ENCODE assay signal across 9 cellular contexts in genomic region chr11:114058026-114058706, GRCh38. TPM values are rescaled to one million over a fixed set of nuclear protein-coding genes. Genes with fewer than 3 reads are reported as not detected.
DNase-seq lines count a peak whose midpoint lies in the region; ATAC-seq and TF ChIP-seq lines count a peak whose summit lies in the region.
"Had no signal": no experiment of that assay in that cellular context is flagged by ENCODE, and none has a peak within 500 bp of the region (broad histone marks: within the 10 kb centered on the region; RNA-seq: fewer than 3 reads in every experiment).

No MANE protein-coding gene starts in this region.

- TF ChIP-seq EP300 in gastroesophageal sphincter (IDR thresholded peaks at IDR 0.05) = no peak
- TF ChIP-seq EP300 in neural cell (conservative IDR thresholded peaks at IDR 0.05; ENCODE audit: poor library complexity, severe bottlenecking) = no peak

- peak overlapping the region; percentile 55 to 100 for H3K4me3 ChIP-seq in gastroesophageal sphincter
- peak overlapping the region; percentile 94 for H3K4me3 ChIP-seq in neural cell (ENCODE audit: low read length)

- TF ChIP-seq POLR2A in gastroesophageal sphincter (IDR thresholded peaks at IDR 0.05) = no peak
- no peak for TF ChIP-seq POLR2A in GM18505 (IDR thresholded peaks at IDR 0.05; ENCODE audit: borderline replicate concordance, extremely low read depth, insufficient read depth, insufficient read length)

- ATAC-seq in T-helper 17 cell (no peak), gastroesophageal sphincter (no peak), HG03139 (IDR thresholded peaks at IDR 0.05; ENCODE audit: unreplicated experiment) (no peak), GM18505 (IDR thresholded peaks at IDR 0.05; ENCODE audit: unreplicated experiment) (no peak)
- no peak for ATAC-seq in activated CD4-positive, CD25-positive, alpha-beta regulatory T cell treated with anti-CD3 and anti-CD28 coated beads, Interleukin-2, amount 50 U/mL, for 24 hours

- peak overlapping the region; percentile 85; the same call in 1 of the 2 replicates for H3K27ac ChIP-seq in 22Rv1
- peak overlapping the region; percentile 84 to 100 (median 100) for H3K27ac ChIP-seq in gastroesophageal sphincter
- H3K27ac ChIP-seq in neural cell (ENCODE audit: low read length) = no peak overlapping the region

- H3F3A ChIP-seq in neural cell (ENCODE audit: insufficient read depth, low read length, poor library complexity, severe bottlenecking) = no peaks in the 10 kb centered on the region

- 88 to 93% methylated on average over 1 to 7 of the region's 25 CpGs for WGBS in gastroesophageal sphincter (ENCODE audit: low coverage in 1 of 2), 2 donors

- H3K27me3 Mint-ChIP-seq in T-helper 17 cell = peaks cover 26% of the 10 kb centered on the region

- H3K4me1 Mint-ChIP-seq in T-helper 17 cell = peaks cover 17% of the 10 kb centered on the region

- H3K4me3 Mint-ChIP-seq in T-helper 17 cell = peak overlapping the region; percentile 95

- no peak overlapping the region for H3K4me2 ChIP-seq in neural cell (ENCODE audit: low read length)

- TF ChIP-seq RAD21 in neural cell (conservative IDR thresholded peaks at IDR 0.05) = no peak

- TF ChIP-seq CTCF in 22Rv1 (IDR thresholded peaks at IDR 0.05) (no peak), gastroesophageal sphincter (IDR thresholded peaks at IDR 0.05) (no peak), neural cell (IDR thresholded peaks at IDR 0.05; ENCODE audit: poor library complexity, severe bottlenecking) (no peak)

- H3K9me2 ChIP-seq in neural cell (ENCODE audit: insufficient read depth, low read length) = no peaks in the 10 kb centered on the region

- DNase-seq in T-helper 17 cell = no peak
- DNase-seq in germinal center (ENCODE audit: low spot score) = no peak
- DNase-seq: stimulated activated CD4-positive, alpha-beta T cell treated with anti-CD3 and anti-CD28 coated beads, Interleukin-4, amount 100 ng/mL, for 1 hour had no signal

- H3K9ac ChIP-seq in neural cell (ENCODE audit: low read length) = no peak overlapping the region

- H3K27me3 ChIP-seq in gastroesophageal sphincter = no peaks in the 10 kb centered on the region
- H3K27me3 ChIP-seq in neural cell (ENCODE audit: insufficient read depth, low read depth, low read length) = peaks cover 21% of the 10 kb centered on the region

- H3K79me2 ChIP-seq in neural cell (replicated peaks; ENCODE audit: insufficient read depth, low read length) = peaks cover 20% of the 10 kb centered on the region

- no peaks in the 10 kb centered on the region for H3K36me3 Mint-ChIP-seq in T-helper 17 cell (ENCODE audit: low read depth)

- H3K36me3 ChIP-seq in gastroesophageal sphincter (peaks cover 0 to 9% of the 10 kb centered on the region in 2 donors), neural cell (ENCODE audit: insufficient read depth, low read length) (no peaks in the 10 kb centered on the region)

- no peak overlapping the region for H3K27ac Mint-ChIP-seq in T-helper 17 cell

- no peak overlapping the region for H2AFZ ChIP-seq in neural cell (ENCODE audit: low read depth, low read length)

- H3K4me1 ChIP-seq in gastroesophageal sphincter = peaks cover 0 to 29% (median 7%) of the 10 kb centered on the region in 3 donors

- no peaks in the 10 kb centered on the region for H4K20me1 ChIP-seq in neural cell (ENCODE audit: insufficient read depth)

- H3K9me3 ChIP-seq in T-helper 17 cell (ENCODE audit: control insufficient read depth, low read length, poor library complexity, severe bottlenecking) = no peaks in the 10 kb centered on the region
- no peaks in the 10 kb centered on the region for H3K9me3 ChIP-seq in gastroesophageal sphincter
- H3K9me3 ChIP-seq in neural cell (ENCODE audit: low read length) = no peaks in the 10 kb centered on the region

TF ChIP-seq in neural cell, 6 proteins besides CTCF, POLR2A, EP300 and RAD21:
- TF ChIP-seq SMC3 (conservative IDR thresholded peaks at IDR 0.05; ENCODE audit: poor library complexity) = no peak
- TF ChIP-seq, protein P1, sequence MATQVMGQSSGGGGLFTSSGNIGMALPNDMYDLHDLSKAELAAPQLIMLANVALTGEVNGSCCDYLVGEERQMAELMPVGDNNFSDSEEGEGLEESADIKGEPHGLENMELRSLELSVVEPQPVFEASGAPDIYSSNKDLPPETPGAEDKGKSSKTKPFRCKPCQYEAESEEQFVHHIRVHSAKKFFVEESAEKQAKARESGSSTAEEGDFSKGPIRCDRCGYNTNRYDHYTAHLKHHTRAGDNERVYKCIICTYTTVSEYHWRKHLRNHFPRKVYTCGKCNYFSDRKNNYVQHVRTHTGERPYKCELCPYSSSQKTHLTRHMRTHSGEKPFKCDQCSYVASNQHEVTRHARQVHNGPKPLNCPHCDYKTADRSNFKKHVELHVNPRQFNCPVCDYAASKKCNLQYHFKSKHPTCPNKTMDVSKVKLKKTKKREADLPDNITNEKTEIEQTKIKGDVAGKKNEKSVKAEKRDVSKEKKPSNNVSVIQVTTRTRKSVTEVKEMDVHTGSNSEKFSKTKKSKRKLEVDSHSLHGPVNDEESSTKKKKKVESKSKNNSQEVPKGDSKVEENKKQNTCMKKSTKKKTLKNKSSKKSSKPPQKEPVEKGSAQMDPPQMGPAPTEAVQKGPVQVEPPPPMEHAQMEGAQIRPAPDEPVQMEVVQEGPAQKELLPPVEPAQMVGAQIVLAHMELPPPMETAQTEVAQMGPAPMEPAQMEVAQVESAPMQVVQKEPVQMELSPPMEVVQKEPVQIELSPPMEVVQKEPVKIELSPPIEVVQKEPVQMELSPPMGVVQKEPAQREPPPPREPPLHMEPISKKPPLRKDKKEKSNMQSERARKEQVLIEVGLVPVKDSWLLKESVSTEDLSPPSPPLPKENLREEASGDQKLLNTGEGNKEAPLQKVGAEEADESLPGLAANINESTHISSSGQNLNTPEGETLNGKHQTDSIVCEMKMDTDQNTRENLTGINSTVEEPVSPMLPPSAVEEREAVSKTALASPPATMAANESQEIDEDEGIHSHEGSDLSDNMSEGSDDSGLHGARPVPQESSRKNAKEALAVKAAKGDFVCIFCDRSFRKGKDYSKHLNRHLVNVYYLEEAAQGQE (IDR thresholded peaks at IDR 0.05; ENCODE audit: borderline replicate concordance) = no peak
- no peak for TF ChIP-seq POLR2AphosphoS5 (IDR thresholded peaks at IDR 0.05)

RNA-seq across cellular contexts. Expression of gene ZBTB16, which starts 1.3 kb away (rescaled TPM):
- total RNA-seq in T-helper 17 cell (10 to 100 TPM; 17.2 to 20.7 TPM), gastroesophageal sphincter (100 to 1,000 TPM; 153 to 284 (median 232) TPM)
- polyA plus RNA-seq in neural cell = 0.45 and 4.0 TPM in 2 replicates
- polyA minus RNA-seq in neural cell = 1.7 and 2.9 TPM in 2 replicates

Comparison
In these comparisons a context has a peak if more than half of its experiments do, and no peak if none do; other contexts are left out.
1. RNA of gene ZBTB16, which starts 1.3 kb away (total RNA-seq): 153 to 284 TPM in gastroesophageal sphincter; 17.2 to 20.7 TPM in T-helper 17 cell; every median in the first group is over 4 times any median in the second.